10 cellular contexts compared by ENCODE assay signal in the genomic region with DNA sequence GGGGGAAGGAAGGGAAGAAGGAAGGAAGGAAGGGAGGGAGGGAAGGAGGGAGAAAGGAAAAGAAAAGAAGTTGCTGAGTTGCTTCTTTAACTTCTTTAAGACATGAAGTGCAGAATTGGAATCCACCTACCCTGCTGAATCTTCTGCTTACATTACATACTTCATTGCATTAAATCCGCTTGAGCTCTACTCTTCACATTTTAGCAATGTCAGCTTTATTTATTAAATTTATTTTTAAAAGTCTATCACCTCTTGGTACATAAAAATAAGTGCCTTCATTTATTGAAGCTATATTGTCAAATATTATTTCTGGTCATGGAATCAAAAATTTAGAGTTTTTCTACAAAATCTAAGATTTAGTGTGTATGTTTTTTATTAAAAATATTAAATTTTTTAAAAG.
"Had no signal": no experiment of that assay in that cellular context is flagged by ENCODE, and none has a peak within 500 bp of the region (broad histone marks: within the 10 kb centered on the region; RNA-seq: fewer than 3 reads in every experiment).

No MANE protein-coding gene starts in this region.

- H3K36me3 ChIP-seq: HAP-1 had no signal

- H3K4me3 ChIP-seq: GM23248, HAP-1 had no signal

- H2AFZ ChIP-seq: GM23248 had no signal

- DNase-seq: GM23248, GOT3, H7, HFFc6, Karpas-422, KBM-7 had no signal

- H3K9me3 ChIP-seq: HAP-1 had no signal

- H3K9ac ChIP-seq: GM23248, KMS-11 had no signal

- ATAC-seq: HCT116 had no signal

- H3K27ac ChIP-seq: GM23248, KMS-11 had no signal

- FAIRE-seq: HTR-8/SVneo had no signal

- H3K4me1 ChIP-seq: HAP-1 had no signal

- H3K4me2 ChIP-seq: KMS-11 had no signal
